ENCODE assay signal across 8 cellular contexts in genomic region chr10:43078986-43079273, GRCh38. TPM values are rescaled to one million over a fixed set of nuclear protein-coding genes. Genes with fewer than 3 reads are reported as not detected.
DNase-seq lines count a peak whose midpoint lies in the region; ATAC-seq and TF ChIP-seq lines count a peak whose summit lies in the region.

No MANE protein-coding gene starts in this region.

- peaks cover 5% of the 10 kb centered on the region for H3K36me3 Mint-ChIP-seq in Calu3 (ENCODE audit: insufficient read depth, unreplicated experiment)
- H3K36me3 Mint-ChIP-seq in CD8-positive, alpha-beta memory T cell, result no peaks in the 10 kb centered on the region

- peak; percentile 70 for TF ChIP-seq CTCF in Calu3 (IDR thresholded peaks at IDR 0.05; ENCODE audit: unreplicated experiment)

- no peaks in the 10 kb centered on the region for H3K9me3 ChIP-seq in CD8-positive, alpha-beta memory T cell (ENCODE audit: low read length)

- H3K27ac ChIP-seq in CD8-positive, alpha-beta memory T cell (ENCODE audit: low read depth, low read length), result no peak overlapping the region

- H3K9me3 Mint-ChIP-seq in Calu3 (ENCODE audit: low read depth, unreplicated experiment), result no peaks in the 10 kb centered on the region
- H3K9me3 Mint-ChIP-seq in CD8-positive, alpha-beta memory T cell, result no peaks in the 10 kb centered on the region

- no peak overlapping the region for H3K4me3 ChIP-seq in CD8-positive, alpha-beta memory T cell (ENCODE audit: low read length)

- ATAC-seq in HG03432 (IDR thresholded peaks at IDR 0.05; ENCODE audit: unreplicated experiment) (peak; percentile 37), GM19023 (IDR thresholded peaks at IDR 0.05; ENCODE audit: unreplicated experiment) (no peak), HG02981 (IDR thresholded peaks at IDR 0.05; ENCODE audit: unreplicated experiment) (no peak)

- H3K36me3 ChIP-seq in CD8-positive, alpha-beta memory T cell (ENCODE audit: insufficient read depth, low read length), result no peaks in the 10 kb centered on the region

- peaks cover 6% of the 10 kb centered on the region for H3K27me3 ChIP-seq in CD8-positive, alpha-beta memory T cell (ENCODE audit: insufficient read depth, low read length, poor library complexity, severe bottlenecking)

- H3K4me1 ChIP-seq in CD8-positive, alpha-beta memory T cell (ENCODE audit: insufficient read depth, low read length), result no peaks in the 10 kb centered on the region

- DNase-seq in Calu3 (peak; percentile 60), iris pigment epithelial cell (ENCODE audit: low read depth) (peak; percentile 26), EL (no peak)
- peak; percentile 21 to 31 for DNase-seq in activated CD4-positive, alpha-beta T cell treated with anti-CD3 and anti-CD28 coated beads, Interleukin-2, amount 50 U/mL, for 48 hours
- DNase-seq in CD8-positive, alpha-beta memory T cell, result no peak

- CTCF ChIA-PET in Calu3 (lab: Charles Lee), result no interaction called here
- CTCF ChIA-PET in CD8-positive, alpha-beta memory T cell (lab: Charles Lee), result no interaction called here

- H3K4me1 Mint-ChIP-seq in Calu3 (ENCODE audit: low read depth, unreplicated experiment), result no peaks in the 10 kb centered on the region
- H3K4me1 Mint-ChIP-seq in CD8-positive, alpha-beta memory T cell, result peaks cover 0 to 16% (median 1%) of the 10 kb centered on the region in 3 donors

- POLR2A ChIA-PET in CD8-positive, alpha-beta memory T cell (lab: Charles Lee), result no interaction called here

- peaks cover 90% of the 10 kb centered on the region for H3K27me3 Mint-ChIP-seq in Calu3 (ENCODE audit: unreplicated experiment)
- peaks cover 23 to 43% of the 10 kb centered on the region in 2 donors for H3K27me3 Mint-ChIP-seq in CD8-positive, alpha-beta memory T cell

- intact Hi-C loops in Calu3 (cut with micrococcal nuclease; ENCODE audit: unreplicated experiment), result loop anchor here (5.0 kb wide), 2 partner anchors 52 to 207 kb away; no protein-coding TSS in a partner anchor

- no peak overlapping the region for H3K27ac Mint-ChIP-seq in Calu3 (ENCODE audit: unreplicated experiment)
- H3K27ac Mint-ChIP-seq in CD8-positive, alpha-beta memory T cell, result no peak overlapping the region

- BruUV-seq in Calu3 (replicated peaks; lab: Mats Ljungman, UMichigan), result no TSS peak

- no peak overlapping the region for H3K4me3 Mint-ChIP-seq in Calu3 (ENCODE audit: low read depth, unreplicated experiment)
- H3K4me3 Mint-ChIP-seq in CD8-positive, alpha-beta memory T cell, result peak overlapping the region in 3 of 7 donors; percentile 28 to 73 (median 40)

RNA-seq across cellular contexts. Expression of gene RET, which starts 2.1 kb away (rescaled TPM):
- 0.07 TPM in 1 of 2 replicates, not detected in the other for total RNA-seq in Calu3 (2022)
- under 1 TPM in 1 of 2 experiments, not detected in 1; 0.24 TPM for total RNA-seq in CD8-positive, alpha-beta memory T cell
- 0.06 TPM for polyA plus RNA-seq in CD8-positive, alpha-beta memory T cell

RNA-seq across cellular contexts. Expression of gene CSGALNACT2, which starts 59.3 kb away (rescaled TPM):
- 8.9 and 10.0 TPM in 2 replicates for total RNA-seq in Calu3 (2022)
- 10 to 100 TPM; 21.0 to 21.7 TPM for total RNA-seq in CD8-positive, alpha-beta memory T cell
- 23.7 TPM for polyA plus RNA-seq in CD8-positive, alpha-beta memory T cell

Comparison
In these comparisons a context has a peak if more than half of its experiments do, and no peak if none do; other contexts are left out.
1. DNase-seq: peak in Calu3 (single experiment), activated CD4-positive, alpha-beta T cell treated with anti-CD3 and anti-CD28 coated beads, Interleukin-2, amount 50 U/mL, for 48 hours (2 of 2) and iris pigment epithelial cell (single experiment); none in EL (single experiment) and CD8-positive, alpha-beta memory T cell (0 of 5).